8 cellular contexts compared by ENCODE assay signal in the genomic region with DNA sequence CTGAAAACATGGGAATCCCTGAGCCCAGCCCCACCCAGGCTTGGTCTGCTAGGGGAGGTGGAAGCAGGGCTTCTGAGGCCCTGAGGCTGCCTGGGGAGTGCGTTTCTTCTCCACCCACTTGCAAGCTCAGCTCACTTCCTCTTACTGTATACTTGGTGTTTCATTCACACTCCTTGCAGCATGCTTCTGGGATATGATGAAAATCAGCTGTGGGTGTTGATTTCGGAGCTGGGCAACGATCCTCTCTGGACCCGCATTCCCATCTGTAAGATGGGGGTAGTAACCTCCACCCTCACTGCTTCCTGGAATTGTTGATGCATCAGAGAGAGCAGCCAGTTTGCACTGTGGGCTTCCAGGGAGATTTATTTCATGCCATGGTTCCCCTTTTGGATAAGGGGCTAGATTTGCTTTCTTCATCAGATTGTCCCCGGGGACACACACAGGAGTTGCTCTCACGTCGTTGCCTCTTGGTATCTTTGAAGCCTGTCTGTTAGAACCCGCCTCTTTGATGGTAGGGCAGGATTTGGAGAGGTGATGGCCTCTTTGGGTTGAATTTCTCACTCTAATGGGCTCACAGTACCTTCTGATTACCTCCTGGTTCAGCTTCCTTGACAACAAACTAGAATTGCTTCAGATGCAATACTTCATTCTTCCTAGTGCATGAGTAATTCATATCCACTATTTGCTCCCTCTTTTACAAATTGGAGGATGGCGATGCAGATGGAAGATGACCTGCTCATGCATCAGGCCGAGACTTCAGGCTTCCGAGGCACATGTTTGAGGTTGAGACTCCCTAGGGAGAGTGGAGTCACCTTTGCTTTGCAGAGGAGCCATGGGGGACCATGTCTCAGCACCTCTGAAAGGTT. TPM values are rescaled to one million over a fixed set of nuclear protein-coding genes. Genes with fewer than 3 reads are reported as not detected.
A peak's percentile ranks its signal among the peaks of the same experiment; 100 is the strongest.
DNase-seq lines count a peak whose midpoint lies in the region; ATAC-seq, FAIRE-seq and TF ChIP-seq lines count a peak whose summit lies in the region.

No MANE protein-coding gene starts in this region.

- H3K27ac ChIP-seq in ACC112 (ENCODE audit: low read depth, low read length) (no peak overlapping the region), Peyer's patch (peak overlapping the region in 3 of 4 donors; percentile 3 to 26 (median 25)), HepG2 (ENCODE audit: extremely low read length, insufficient read depth, low read length) (no peak overlapping the region)

- TF ChIP-seq EP300 in HepG2 (IDR thresholded peaks at IDR 0.05; ENCODE audit: low read depth in 2 of 2, low read length in 2 of 2) (no peak), HepG2 (CRISPR knock-in tag; IDR thresholded peaks at IDR 0.05; ENCODE audit: borderline replicate concordance) (no peak)

- peak overlapping the region; percentile 21; the same call in 1 of the 2 replicates for H3K4me3 ChIP-seq in ACC112 (ENCODE audit: low read depth, low read length)
- H3K4me3 ChIP-seq in Peyer's patch = no peak overlapping the region
- H3K4me3 ChIP-seq in fibroblast of mammary gland (ENCODE audit: control insufficient read depth, low read depth, low read length) = no peak overlapping the region
- no peak overlapping the region for H3K4me3 ChIP-seq in HepG2 (replicated peaks in 1 of 3; ENCODE audit: insufficient read depth in 1 of 3, low read depth in 2 of 3, low read length in 3 of 3)

- H3K4me2 ChIP-seq in HepG2 (ENCODE audit: low read depth, low read length) = no peak overlapping the region

- H3K9me3 ChIP-seq in Peyer's patch (no peaks in the 10 kb centered on the region), HepG2 (ENCODE audit: low read length) (no peaks in the 10 kb centered on the region)

- WGBS in HepG2 (ENCODE audit: low lambda C conversion rate) = 94% methylated on average over 9 of the region's 11 CpGs

- H4K20me1 ChIP-seq in HepG2 (ENCODE audit: insufficient read depth, low read length) = peaks cover 52% of the 10 kb centered on the region

- H3K79me2 ChIP-seq in ACC112 (ENCODE audit: control insufficient read depth, insufficient read depth, low read length, unreplicated experiment) (peaks cover 31% of the 10 kb centered on the region), HepG2 (ENCODE audit: insufficient read depth, low read length) (peaks cover 85% of the 10 kb centered on the region)

- H3K27me3 Mint-ChIP-seq in stimulated activated naive CD8-positive, alpha-beta T cell treated with anti-CD3 and anti-CD28 coated beads, Interleukin-15, amount 100 ng/mL, for 72 hours = no peaks in the 10 kb centered on the region

- TF ChIP-seq RAD21 in HepG2 (CRISPR knock-in tag; IDR thresholded peaks at IDR 0.05) = no peak

- no peak overlapping the region for H2AFZ ChIP-seq in ACC112 (ENCODE audit: low read length, unreplicated experiment)
- H2AFZ ChIP-seq in HepG2 (ENCODE audit: low read length) = no peak overlapping the region

- peak overlapping the region; percentile 67 to 71 for H3K4me3 Mint-ChIP-seq in stimulated activated naive CD8-positive, alpha-beta T cell treated with anti-CD3 and anti-CD28 coated beads, Interleukin-15, amount 100 ng/mL, for 72 hours

- H3K4me1 ChIP-seq in ACC112 (ENCODE audit: control insufficient read depth, insufficient read depth, low read length, unreplicated experiment) = peaks cover 43% of the 10 kb centered on the region
- H3K4me1 ChIP-seq in Peyer's patch = peaks cover 4 to 54% (median 25%) of the 10 kb centered on the region in 4 donors
- H3K4me1 ChIP-seq in HepG2 (ENCODE audit: insufficient read depth, low read length) = peaks cover 77% of the 10 kb centered on the region

- BruUV-seq in HepG2 (replicated peaks; lab: Mats Ljungman, UMichigan) = no TSS peak

- H3K9ac ChIP-seq in HepG2 (ENCODE audit: insufficient read depth, low read depth, low read length) = no peak overlapping the region

- TF ChIP-seq POLR2A in Peyer's patch (IDR thresholded peaks at IDR 0.05) = no peak
- no peak for TF ChIP-seq POLR2A in HepG2 (IDR thresholded peaks at IDR 0.05; ENCODE audit: insufficient read depth in 1 of 2, low read depth in 2 of 2, low read length in 2 of 2)

- no peaks in the 10 kb centered on the region for H3K9me3 Mint-ChIP-seq in stimulated activated naive CD8-positive, alpha-beta T cell treated with anti-CD3 and anti-CD28 coated beads, Interleukin-15, amount 100 ng/mL, for 72 hours

- DNase-seq in Peyer's patch = peak in 2 of 3 donors; percentile 7 to 52
- DNase-seq in fibroblast of mammary gland (ENCODE audit: low read depth) = peak; percentile 73
- DNase-seq in stimulated activated naive CD8-positive, alpha-beta T cell treated with anti-CD3 and anti-CD28 coated beads, Interleukin-15, amount 100 ng/mL, for 72 hours = no peak
- DNase-seq in NCI-H446 treated with DMSO at 0.1 percent for 48 hours (lab: John Stamatoyannopoulos, UW) = no peak
- no peak for DNase-seq in HepG2 (ENCODE audit: low spot score)

- in situ Hi-C loops in HepG2 (cut with HindIII; ENCODE audit: extremely low pct_ligation_motif_present, low pct_unique_long_range_greater_than_20kb) = no loop called here

- H3K36me3 ChIP-seq in ACC112 (ENCODE audit: insufficient read depth, low read length) (no peaks in the 10 kb centered on the region), Peyer's patch (no peaks in the 10 kb centered on the region), HepG2 (replicated peaks in 1 of 2; ENCODE audit: control insufficient read depth in 1 of 2, insufficient read depth in 2 of 2, low read length in 2 of 2) (no peaks in the 10 kb centered on the region; a peak in 4 of 5 replicates)

- H3K27ac Mint-ChIP-seq in stimulated activated naive CD8-positive, alpha-beta T cell treated with anti-CD3 and anti-CD28 coated beads, Interleukin-15, amount 100 ng/mL, for 72 hours = peak overlapping the region; percentile 21 to 38

- CTCF ChIA-PET in HepG2 (lab: Yijun Ruan, JAX; ENCODE audit: low intra/inter-chr PET ratio, low total read pairs) = no interaction called here

- peaks cover 97% of the 10 kb centered on the region for H3K4me1 Mint-ChIP-seq in stimulated activated naive CD8-positive, alpha-beta T cell treated with anti-CD3 and anti-CD28 coated beads, Interleukin-15, amount 100 ng/mL, for 72 hours

- TF ChIP-seq CTCF in Peyer's patch (IDR thresholded peaks at IDR 0.05) (no peak), fibroblast of mammary gland (conservative IDR thresholded peaks at IDR 0.05; ENCODE audit: control insufficient read depth, insufficient read depth, low read depth, low read length) (no peak), HepG2 (CRISPR knock-in tag; IDR thresholded peaks at IDR 0.05) (no peak)

- intact Hi-C loops in HepG2 (cut with micrococcal nuclease; ENCODE audit: unreplicated experiment) = no loop called here

- H3K27me3 ChIP-seq in ACC112 (ENCODE audit: insufficient read depth, low read length) (no peaks in the 10 kb centered on the region), Peyer's patch (no peaks in the 10 kb centered on the region), HepG2 (ENCODE audit: control insufficient read depth in 1 of 2, insufficient read depth in 2 of 2, low read length in 2 of 2) (no peaks in the 10 kb centered on the region)

- POLR2A ChIA-PET in HepG2 (lab: Yijun Ruan, JAX) = no interaction called here

- no peak for FAIRE-seq in HepG2 (lab: Jason Lieb, UNC)

- ATAC-seq in GM18867 (IDR thresholded peaks at IDR 0.05; ENCODE audit: unreplicated experiment) = peak; percentile 52
- ATAC-seq in stimulated activated naive CD8-positive, alpha-beta T cell treated with anti-CD3 and anti-CD28 coated beads, Interleukin-15, amount 100 ng/mL, for 72 hours = peak; percentile 45
- no peak for ATAC-seq in HepG2
- ATAC-seq in HG02885 (IDR thresholded peaks at IDR 0.05; ENCODE audit: poor library complexity, unreplicated experiment) = no peak

TF ChIP-seq in HepG2, 621 proteins besides CTCF, POLR2A, EP300 and RAD21:
- TF ChIP-seq, protein P1, sequence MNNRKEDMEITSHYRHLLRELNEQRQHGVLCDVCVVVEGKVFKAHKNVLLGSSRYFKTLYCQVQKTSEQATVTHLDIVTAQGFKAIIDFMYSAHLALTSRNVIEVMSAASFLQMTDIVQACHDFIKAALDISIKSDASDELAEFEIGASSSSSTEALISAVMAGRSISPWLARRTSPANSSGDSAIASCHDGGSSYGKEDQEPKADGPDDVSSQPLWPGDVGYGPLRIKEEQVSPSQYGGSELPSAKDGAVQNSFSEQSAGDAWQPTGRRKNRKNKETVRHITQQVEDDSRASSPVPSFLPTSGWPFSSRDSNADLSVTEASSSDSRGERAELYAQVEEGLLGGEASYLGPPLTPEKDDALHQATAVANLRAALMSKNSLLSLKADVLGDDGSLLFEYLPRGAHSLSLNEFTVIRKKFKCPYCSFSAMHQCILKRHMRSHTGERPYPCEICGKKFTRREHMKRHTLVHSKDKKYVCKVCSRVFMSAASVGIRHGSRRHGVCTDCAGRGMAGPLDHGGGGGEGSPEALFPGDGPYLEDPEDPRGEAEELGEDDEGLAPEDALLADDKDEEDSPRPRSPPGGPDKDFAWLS (CRISPR knock-in tag; IDR thresholded peaks at IDR 0.05; ENCODE audit: borderline replicate concordance) = no peak

RNA-seq across cellular contexts. Expression of a gene that starts 40.4 kb away (rescaled TPM):
- 10 to 100 TPM; 55.8 to 86.9 (median 66.1) TPM for total RNA-seq in Peyer's patch
- total RNA-seq in HepG2 (2016; rRNA removed; fragmentation: Illumina TruSeq; extraction: Trizol) = 33.6 and 35.4 TPM in 2 replicates
- 10.9 and 12.3 TPM in 2 replicates for total RNA-seq in HepG2 (2016; cell fraction: cytosol; rRNA removed; fragmentation: Illumina TruSeq; extraction: Trizol; ENCODE audit: low read depth)
- total RNA-seq in HepG2 (2016; cell fraction: insoluble cytoplasmic fraction; rRNA removed; fragmentation: Illumina TruSeq; extraction: Trizol) = 29.4 and 37.4 TPM in 2 replicates
- total RNA-seq in HepG2 (2016; cell fraction: membrane; rRNA removed; fragmentation: Illumina TruSeq; extraction: Trizol) = 17.4 and 22.3 TPM in 2 replicates
- 26.4 and 32.2 TPM in 2 replicates for total RNA-seq in HepG2 (2016; cell fraction: nucleus; rRNA removed; fragmentation: Illumina TruSeq; extraction: Trizol)
- 19.9 and 21.9 TPM in 2 replicates for polyA plus RNA-seq in HepG2 (2011; rRNA removed)
- 28.9 and 33.8 TPM in 2 replicates for polyA plus RNA-seq in HepG2 (2011; cell fraction: cytosol; rRNA removed)
- polyA plus RNA-seq in HepG2 (2011; cell fraction: nucleus; rRNA removed) = 66.0 and 71.9 TPM in 2 replicates
- polyA plus RNA-seq in HepG2 (2012) = 21.2 and 25.3 TPM in 2 replicates
- polyA plus RNA-seq in HepG2 (2016; cell fraction: cytosol; fragmentation: Illumina TruSeq; extraction: Trizol; ENCODE audit: low read depth) = 2.3 and 4.6 TPM in 2 replicates
- 26.5 and 34.8 TPM in 2 replicates for polyA plus RNA-seq in HepG2 (2016; cell fraction: insoluble cytoplasmic fraction; fragmentation: Illumina TruSeq; extraction: Trizol; ENCODE audit: low read depth)
- polyA plus RNA-seq in HepG2 (2016; cell fraction: membrane; fragmentation: Illumina TruSeq; extraction: Trizol; ENCODE audit: low read depth) = 11.6 and 12.9 TPM in 2 replicates
- polyA plus RNA-seq in HepG2 (2016; cell fraction: nucleus; fragmentation: Illumina TruSeq; extraction: Trizol; ENCODE audit: insufficient read depth, low read depth) = 45.4 and 51.6 TPM in 2 replicates
- 67.7 and 82.7 TPM in 2 replicates for polyA minus RNA-seq in HepG2 (2011; rRNA and poly(A)+ RNA removed; ENCODE audit: low replicate concordance)
- 43.0 and 57.5 TPM in 2 replicates for polyA minus RNA-seq in HepG2 (2011; cell fraction: cytosol; rRNA and poly(A)+ RNA removed)
- polyA minus RNA-seq in HepG2 (2011; cell fraction: nucleus; rRNA and poly(A)+ RNA removed) = 24.6 and 32.1 TPM in 2 replicates

Comparison
In these comparisons a context has a peak if more than half of its experiments do, and no peak if none do; other contexts are left out.
1. H3K27ac ChIP-seq: peak in Peyer's patch (3 of 4); none in ACC112 (single experiment) and HepG2 (single experiment).
2. ATAC-seq: peak in GM18867 (single experiment) and stimulated activated naive CD8-positive, alpha-beta T cell treated with anti-CD3 and anti-CD28 coated beads, Interleukin-15, amount 100 ng/mL, for 72 hours (single experiment); none in HepG2 (single experiment) and HG02885 (single experiment).
3. DNase-seq: peak in Peyer's patch (2 of 3) and fibroblast of mammary gland (single experiment); none in stimulated activated naive CD8-positive, alpha-beta T cell treated with anti-CD3 and anti-CD28 coated beads, Interleukin-15, amount 100 ng/mL, for 72 hours (0 of 2), NCI-H446 treated with DMSO at 0.1 percent for 48 hours (single experiment) and HepG2 (single experiment).